21 cellular contexts compared by ENCODE assay signal in genomic region chr6:16623733-16624132, GRCh38.
DNase-seq lines count a peak whose midpoint lies in the region; ATAC-seq and TF ChIP-seq lines count a peak whose summit lies in the region.
"Had no signal": no experiment of that assay in that cellular context is flagged by ENCODE, and none has a peak within 500 bp of the region (broad histone marks: within the 10 kb centered on the region; RNA-seq: fewer than 3 reads in every experiment).

No MANE protein-coding gene starts in this region.

- no peak for DNase-seq in activated naive CD8-positive, alpha-beta T cell treated with anti-CD3 and anti-CD28 coated beads, Interleukin-2, amount 50 U/mL, for 24 hours
- DNase-seq in PC-9 (no peak), dorsolateral prefrontal cortex (no peak), nephron progenitor cell (no peak), mesothelial cell of epicardium (ENCODE audit: low spot score in 2 of 2, unreplicated experiment in 2 of 2) (no peak), Karpas-422 (no peak)
- DNase-seq: activated CD8-positive, alpha-beta memory T cell treated with anti-CD3 and anti-CD28 coated beads, Interleukin-2, amount 10 ng/mL, durations not matched to agents 7 days and 5 days; activated effector memory CD4-positive, alpha-beta T cell treated with anti-CD3 and anti-CD28 coated beads, Interleukin-2, amount 50 U/mL, for 16 hours; body of pancreas; esophagus squamous epithelium; islet precursor cell; natural killer cell; NCI-H1436; NCI-H446 treated with DMSO at 0.1 percent for 48 hours; SIG-M5; stimulated activated CD4-positive, alpha-beta T cell treated with anti-CD3 and anti-CD28 coated beads, Interleukin-2, amount 100 ng/mL, for 48 hours; stimulated activated naive CD4-positive, alpha-beta T cell; T-cell had no signal

- POLR2A ChIA-PET in PC-9 (lab: Charles Lee; ENCODE audit: unreplicated experiment) = interaction anchor here (0.7 kb wide), 1 partner anchor 75 kb away, joined by 5 read pairs; no protein-coding TSS in a partner anchor

- H3K4me2 ChIP-seq in PC-9 = no peak overlapping the region
- H3K4me2 ChIP-seq in Karpas-422 (ENCODE audit: low read depth, low read length, poor library complexity, severe bottlenecking) = no peak overlapping the region
- H3K4me2 ChIP-seq: smooth muscle cell had no signal

- no peak for ATAC-seq in activated naive CD8-positive, alpha-beta T cell treated with anti-CD3 and anti-CD28 coated beads, Interleukin-2, amount 50 U/mL, for 24 hours
- ATAC-seq: activated CD8-positive, alpha-beta memory T cell treated with anti-CD3 and anti-CD28 coated beads, Interleukin-2, amount 10 ng/mL, durations not matched to agents 7 days and 5 days; body of pancreas; gastroesophageal sphincter; natural killer cell; T-cell had no signal

- H3K27ac ChIP-seq in PC-9 (peak overlapping the region; percentile 34; the same call in 1 of the 2 replicates), dorsolateral prefrontal cortex (peak overlapping the region in 34 of 59 donors; percentile 0 to 77 (median 31)), Karpas-422 (ENCODE audit: low read length) (no peak overlapping the region)
- H3K27ac ChIP-seq: body of pancreas, esophagus squamous epithelium, gastroesophageal sphincter had no signal

- no peaks in the 10 kb centered on the region for H3K79me2 ChIP-seq in PC-9 (ENCODE audit: low read depth)
- H3K79me2 ChIP-seq in Karpas-422 (ENCODE audit: low read length) = no peaks in the 10 kb centered on the region

- H3K9me2 ChIP-seq in PC-9 (ENCODE audit: insufficient read depth) (no peaks in the 10 kb centered on the region), Karpas-422 (replicated peaks; ENCODE audit: insufficient read depth, low read length) (no peaks in the 10 kb centered on the region)

- peaks cover 8% of the 10 kb centered on the region for H3K36me3 Mint-ChIP-seq in activated naive CD8-positive, alpha-beta T cell
- peaks cover 11% of the 10 kb centered on the region for H3K36me3 Mint-ChIP-seq in activated naive CD8-positive, alpha-beta T cell treated with anti-CD3 and anti-CD28 coated beads, Interleukin-2, amount 50 U/mL, for 24 hours (ENCODE audit: low read depth)
- no peaks in the 10 kb centered on the region for H3K36me3 Mint-ChIP-seq in nephron progenitor cell (ENCODE audit: low read depth)
- H3K36me3 Mint-ChIP-seq in mesothelial cell of epicardium = peaks cover 12% of the 10 kb centered on the region

- H3K4me3 ChIP-seq in PC-9 (no peak overlapping the region), dorsolateral prefrontal cortex (no peak overlapping the region), Karpas-422 (ENCODE audit: low read length) (no peak overlapping the region)
- H3K4me3 ChIP-seq: body of pancreas, esophagus squamous epithelium, gastroesophageal sphincter, smooth muscle cell had no signal

- intact Hi-C loops in PC-9 (cut with micrococcal nuclease; ENCODE audit: unreplicated experiment) = no loop called here
- intact Hi-C loops in dorsolateral prefrontal cortex (cut with DNase I) = no loop called here

- 0 out of 2 replicates have a peak, but pooled peaks cover 3% of the 10 kb centered on the region for H3F3A ChIP-seq in PC-9 (ENCODE audit: insufficient read depth, low read depth)

- H3K36me3 ChIP-seq in PC-9 (ENCODE audit: low read depth) = no peaks in the 10 kb centered on the region
- H3K36me3 ChIP-seq in Karpas-422 (ENCODE audit: insufficient read depth, low read length) = no peaks in the 10 kb centered on the region
- H3K36me3 ChIP-seq: gastroesophageal sphincter had no signal

- no peak for TF ChIP-seq CTCF in PC-9 (conservative IDR thresholded peaks at IDR 0.05)
- no peak for TF ChIP-seq CTCF in dorsolateral prefrontal cortex (IDR thresholded peaks at IDR 0.05 in 54 of 56, conservative IDR thresholded peaks at IDR 0.05 in 2 of 56; ENCODE audit: low read depth in 1 of 56, partially characterized antibody in 56 of 56)
- no peak for TF ChIP-seq CTCF in nephron progenitor cell (IDR thresholded peaks at IDR 0.05)
- no peak for TF ChIP-seq CTCF in mesothelial cell of epicardium (IDR thresholded peaks at IDR 0.05; ENCODE audit: unreplicated experiment)

- no TSS peak for BruUV-seq in PC-9 (replicated peaks; lab: Mats Ljungman, UMichigan)

- 0 out of 2 replicates have a peak, but pooled peaks cover 9% of the 10 kb centered on the region for H3K4me1 ChIP-seq in PC-9 (replicated peaks; ENCODE audit: insufficient read depth)
- H3K4me1 ChIP-seq in Karpas-422 (ENCODE audit: low read length) = peaks cover 9% of the 10 kb centered on the region

- peak overlapping the region; percentile 2 for H3K27ac Mint-ChIP-seq in activated naive CD8-positive, alpha-beta T cell
- H3K27ac Mint-ChIP-seq in activated naive CD8-positive, alpha-beta T cell treated with anti-CD3 and anti-CD28 coated beads, Interleukin-2, amount 50 U/mL, for 24 hours = no peak overlapping the region
- H3K27ac Mint-ChIP-seq in nephron progenitor cell (no peak overlapping the region), mesothelial cell of epicardium (no peak overlapping the region)
- H3K27ac Mint-ChIP-seq: natural killer cell had no signal

- CTCF ChIA-PET in PC-9 (lab: Charles Lee) = no interaction called here

- no peak overlapping the region for H3K9ac ChIP-seq in Karpas-422 (ENCODE audit: low read length)

- H3K4me1 Mint-ChIP-seq in activated naive CD8-positive, alpha-beta T cell (ENCODE audit: low read depth) = peaks cover 23% of the 10 kb centered on the region
- peaks cover 38% of the 10 kb centered on the region for H3K4me1 Mint-ChIP-seq in activated naive CD8-positive, alpha-beta T cell treated with anti-CD3 and anti-CD28 coated beads, Interleukin-2, amount 50 U/mL, for 24 hours
- H3K4me1 Mint-ChIP-seq in nephron progenitor cell (no peaks in the 10 kb centered on the region), mesothelial cell of epicardium (peaks cover 27% of the 10 kb centered on the region)

- H3K27me3 Mint-ChIP-seq in activated naive CD8-positive, alpha-beta T cell = no peaks in the 10 kb centered on the region
- H3K27me3 Mint-ChIP-seq in activated naive CD8-positive, alpha-beta T cell treated with anti-CD3 and anti-CD28 coated beads, Interleukin-2, amount 50 U/mL, for 24 hours = no peaks in the 10 kb centered on the region
- H3K27me3 Mint-ChIP-seq in nephron progenitor cell (ENCODE audit: low read depth, poor library complexity) (no peaks in the 10 kb centered on the region), mesothelial cell of epicardium (ENCODE audit: low read depth) (no peaks in the 10 kb centered on the region)
- H3K27me3 Mint-ChIP-seq: activated CD8-positive, alpha-beta memory T cell treated with anti-CD3 and anti-CD28 coated beads, Interleukin-2, amount 10 ng/mL, durations not matched to agents 7 days and 5 days; T-cell had no signal

- H2AFZ ChIP-seq in PC-9 (no peak overlapping the region), Karpas-422 (ENCODE audit: low read length) (no peak overlapping the region)

- H4K20me1 ChIP-seq in PC-9 (ENCODE audit: insufficient read depth) (no peaks in the 10 kb centered on the region), Karpas-422 (ENCODE audit: insufficient read depth, low read depth, low read length) (no peaks in the 10 kb centered on the region)

- no peak overlapping the region for H3K4me3 Mint-ChIP-seq in activated naive CD8-positive, alpha-beta T cell
- no peak overlapping the region for H3K4me3 Mint-ChIP-seq in activated naive CD8-positive, alpha-beta T cell treated with anti-CD3 and anti-CD28 coated beads, Interleukin-2, amount 50 U/mL, for 24 hours
- no peak overlapping the region for H3K4me3 Mint-ChIP-seq in nephron progenitor cell
- no peak overlapping the region for H3K4me3 Mint-ChIP-seq in mesothelial cell of epicardium
- H3K4me3 Mint-ChIP-seq: activated CD8-positive, alpha-beta memory T cell treated with anti-CD3 and anti-CD28 coated beads, Interleukin-2, amount 10 ng/mL, durations not matched to agents 7 days and 5 days; natural killer cell; T-cell had no signal

- H3K27me3 ChIP-seq in PC-9 (ENCODE audit: insufficient read depth, low read depth) (no peaks in the 10 kb centered on the region), dorsolateral prefrontal cortex (no peaks in the 10 kb centered on the region), Karpas-422 (ENCODE audit: low read length) (no peaks in the 10 kb centered on the region)
- H3K27me3 ChIP-seq: body of pancreas, esophagus squamous epithelium, gastroesophageal sphincter had no signal

- no peaks in the 10 kb centered on the region for H3K9me3 Mint-ChIP-seq in activated naive CD8-positive, alpha-beta T cell (ENCODE audit: low read depth)
- peaks cover 8% of the 10 kb centered on the region for H3K9me3 Mint-ChIP-seq in activated naive CD8-positive, alpha-beta T cell treated with anti-CD3 and anti-CD28 coated beads, Interleukin-2, amount 50 U/mL, for 24 hours
- H3K9me3 Mint-ChIP-seq in nephron progenitor cell = peaks cover 3% of the 10 kb centered on the region
- peaks cover 3% of the 10 kb centered on the region for H3K9me3 Mint-ChIP-seq in mesothelial cell of epicardium
- H3K9me3 Mint-ChIP-seq: natural killer cell had no signal

- H3K9me3 ChIP-seq in PC-9 (ENCODE audit: insufficient read depth, low read depth) (no peaks in the 10 kb centered on the region), Karpas-422 (ENCODE audit: low read length) (no peaks in the 10 kb centered on the region)
- H3K9me3 ChIP-seq: body of pancreas, esophagus squamous epithelium, gastroesophageal sphincter had no signal
